1 cellular context compared by ENCODE assay signal in the genomic region with DNA sequence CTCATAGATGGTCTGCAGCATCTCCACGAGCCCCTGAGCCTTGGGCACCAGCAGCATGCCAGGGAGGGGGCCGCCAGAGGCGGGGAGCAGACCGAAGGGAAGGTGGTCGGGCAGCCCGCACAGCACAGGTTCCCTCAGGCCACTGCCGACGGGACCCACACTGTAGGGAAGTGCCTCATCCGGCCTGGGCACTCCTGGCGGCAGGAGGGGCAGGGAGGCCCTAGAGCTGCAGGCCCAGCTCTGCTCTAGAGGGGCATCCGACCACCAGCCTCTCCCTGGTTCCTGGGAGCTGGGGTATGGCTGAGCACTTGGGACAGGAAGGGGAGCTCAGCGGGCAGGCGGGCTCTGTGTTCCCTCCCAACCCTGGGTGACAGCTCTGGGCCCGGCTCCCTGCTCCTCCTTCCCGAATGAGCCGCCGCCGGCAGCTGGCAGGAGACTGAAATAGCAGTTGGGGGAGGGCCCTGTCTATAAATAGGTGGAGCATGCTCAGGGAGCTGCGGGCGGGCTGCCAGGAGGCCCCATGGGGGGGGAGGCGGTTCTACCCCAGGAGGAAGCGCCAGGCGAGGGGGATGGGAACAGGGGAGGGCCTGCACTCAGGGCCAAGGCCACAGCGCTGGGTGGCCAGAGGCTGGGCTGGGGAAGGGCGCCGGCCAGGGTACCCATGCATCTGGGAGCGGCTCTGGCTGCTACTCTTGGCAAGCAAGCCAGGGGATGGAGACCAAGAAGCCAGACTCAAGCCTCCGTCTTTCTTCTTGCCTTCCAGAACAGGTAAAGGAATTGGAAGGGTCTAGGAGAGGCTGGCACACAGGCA.
A peak's percentile ranks its signal among the peaks of the same experiment; 100 is the strongest.
TF ChIP-seq lines count a peak whose summit lies in the region.

No MANE protein-coding gene starts in this region.

TF ChIP-seq in HepG2, 621 proteins besides CTCF, POLR2A, EP300 and RAD21 (continued from another document):
- TF ChIP-seq ZNF850 (CRISPR knock-in tag; conservative IDR thresholded peaks at IDR 0.05) (0 out of 2 replicates have a peak, but pooled peaks have one; percentile 32), RXRA (CRISPR knock-in tag; IDR thresholded peaks at IDR 0.05) (peak; percentile 98), SMAD1 (CRISPR knock-in tag; IDR thresholded peaks at IDR 0.05; ENCODE audit: borderline replicate concordance, low read depth) (peak; percentile 88; the same call in 1 of the 2 replicates), SP140L (CRISPR knock-in tag; IDR thresholded peaks at IDR 0.05; ENCODE audit: borderline replicate concordance) (0 out of 2 replicates have a peak, but pooled peaks have one; percentile 55), ARNTL (CRISPR knock-in tag; IDR thresholded peaks at IDR 0.05) (peak; percentile 97), ZBTB1 (CRISPR knock-in tag; IDR thresholded peaks at IDR 0.05; ENCODE audit: borderline replicate concordance) (no peak), SSRP1 (CRISPR knock-in tag; IDR thresholded peaks at IDR 0.05) (no peak), WIZ (CRISPR knock-in tag; IDR thresholded peaks at IDR 0.05) (0 out of 2 replicates have a peak, but pooled peaks have one; percentile 57), ZNF589 (CRISPR knock-in tag; conservative IDR thresholded peaks at IDR 0.05) (peak; percentile 94), PPARG (CRISPR knock-in tag; conservative IDR thresholded peaks at IDR 0.05) (peak; percentile 85; the same call in 1 of the 2 replicates), ZNF12 (CRISPR knock-in tag; IDR thresholded peaks at IDR 0.05) (no peak; the same call in 1 of the 2 replicates), KDM4B (CRISPR knock-in tag; IDR thresholded peaks at IDR 0.05) (peak; percentile 91), ZNF746 (CRISPR knock-in tag; IDR thresholded peaks at IDR 0.05) (peak; percentile 100), RFXAP (CRISPR knock-in tag; IDR thresholded peaks at IDR 0.05; ENCODE audit: borderline replicate concordance) (peak; percentile 88; the same call in 1 of the 2 replicates), ZFP36L2 (CRISPR knock-in tag; IDR thresholded peaks at IDR 0.05) (peak; percentile 88; the same call in 1 of the 2 replicates), ELF4 (CRISPR knock-in tag; IDR thresholded peaks at IDR 0.05; ENCODE audit: borderline replicate concordance) (peak; percentile 84), ZNF713 (CRISPR knock-in tag; IDR thresholded peaks at IDR 0.05) (peak; percentile 90; the same call in 1 of the 2 replicates), NFIC (IDR thresholded peaks at IDR 0.05; ENCODE audit: low read length) (peak; percentile 90; the same call in 1 of the 2 replicates), MZF1 (CRISPR knock-in tag; IDR thresholded peaks at IDR 0.05; ENCODE audit: borderline replicate concordance) (no peak; the same call in 1 of the 2 replicates), HDAC6 (IDR thresholded peaks at IDR 0.05; ENCODE audit: low read depth, low read length) (no peak), MXI1 (IDR thresholded peaks at IDR 0.05; ENCODE audit: borderline replicate concordance, low read depth, low read length) (peak; percentile 92; the same call in 2 of the 3 replicates), ZNF547 (CRISPR knock-in tag; IDR thresholded peaks at IDR 0.05) (peak; percentile 76), HOXD1 (CRISPR knock-in tag; IDR thresholded peaks at IDR 0.05) (peak; percentile 23), ZNF841 (CRISPR knock-in tag; IDR thresholded peaks at IDR 0.05; ENCODE audit: borderline replicate concordance) (peak; percentile 71; the same call in 1 of the 2 replicates), PAX8 (CRISPR knock-in tag; IDR thresholded peaks at IDR 0.05; ENCODE audit: borderline replicate concordance) (0 out of 2 replicates have a peak, but pooled peaks have one; percentile 76), ZBTB21 (CRISPR knock-in tag; IDR thresholded peaks at IDR 0.05) (peak; percentile 65)
- TF ChIP-seq, protein P1, sequence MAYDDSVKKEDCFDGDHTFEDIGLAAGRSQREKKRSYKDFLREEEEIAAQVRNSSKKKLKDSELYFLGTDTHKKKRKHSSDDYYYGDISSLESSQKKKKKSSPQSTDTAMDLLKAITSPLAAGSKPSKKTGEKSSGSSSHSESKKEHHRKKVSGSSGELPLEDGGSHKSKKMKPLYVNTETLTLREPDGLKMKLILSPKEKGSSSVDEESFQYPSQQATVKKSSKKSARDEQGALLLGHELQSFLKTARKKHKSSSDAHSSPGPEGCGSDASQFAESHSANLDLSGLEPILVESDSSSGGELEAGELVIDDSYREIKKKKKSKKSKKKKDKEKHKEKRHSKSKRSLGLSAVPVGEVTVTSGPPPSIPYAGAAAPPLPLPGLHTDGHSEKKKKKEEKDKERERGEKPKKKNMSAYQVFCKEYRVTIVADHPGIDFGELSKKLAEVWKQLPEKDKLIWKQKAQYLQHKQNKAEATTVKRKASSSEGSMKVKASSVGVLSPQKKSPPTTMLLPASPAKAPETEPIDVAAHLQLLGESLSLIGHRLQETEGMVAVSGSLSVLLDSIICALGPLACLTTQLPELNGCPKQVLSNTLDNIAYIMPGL (CRISPR knock-in tag; IDR thresholded peaks at IDR 0.05; ENCODE audit: borderline replicate concordance in 1 of 2, low read depth in 1 of 2), result peak; percentile 82 to 87
- TF ChIP-seq, protein P2, sequence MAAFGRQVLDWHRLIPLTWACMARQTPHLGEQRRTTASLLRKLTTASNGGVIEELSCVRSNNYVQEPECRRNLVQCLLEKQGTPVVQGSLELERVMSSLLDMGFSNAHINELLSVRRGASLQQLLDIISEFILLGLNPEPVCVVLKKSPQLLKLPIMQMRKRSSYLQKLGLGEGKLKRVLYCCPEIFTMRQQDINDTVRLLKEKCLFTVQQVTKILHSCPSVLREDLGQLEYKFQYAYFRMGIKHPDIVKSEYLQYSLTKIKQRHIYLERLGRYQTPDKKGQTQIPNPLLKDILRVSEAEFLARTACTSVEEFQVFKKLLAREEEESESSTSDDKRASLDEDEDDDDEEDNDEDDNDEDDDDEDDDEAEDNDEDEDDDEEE (CRISPR knock-in tag; IDR thresholded peaks at IDR 0.05), result peak; percentile 95
- TF ChIP-seq, protein P3, sequence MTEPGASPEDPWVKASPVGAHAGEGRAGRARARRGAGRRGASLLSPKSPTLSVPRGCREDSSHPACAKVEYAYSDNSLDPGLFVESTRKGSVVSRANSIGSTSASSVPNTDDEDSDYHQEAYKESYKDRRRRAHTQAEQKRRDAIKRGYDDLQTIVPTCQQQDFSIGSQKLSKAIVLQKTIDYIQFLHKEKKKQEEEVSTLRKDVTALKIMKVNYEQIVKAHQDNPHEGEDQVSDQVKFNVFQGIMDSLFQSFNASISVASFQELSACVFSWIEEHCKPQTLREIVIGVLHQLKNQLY (CRISPR knock-in tag; IDR thresholded peaks at IDR 0.05), result peak; percentile 94
- TF ChIP-seq, protein P4, sequence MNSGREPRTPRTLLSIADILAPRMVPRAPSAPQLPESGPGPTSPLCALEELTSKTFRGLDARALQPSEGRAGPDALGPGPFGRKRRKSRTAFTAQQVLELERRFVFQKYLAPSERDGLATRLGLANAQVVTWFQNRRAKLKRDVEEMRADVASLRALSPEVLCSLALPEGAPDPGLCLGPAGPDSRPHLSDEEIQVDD (CRISPR knock-in tag; IDR thresholded peaks at IDR 0.05; ENCODE audit: borderline replicate concordance), result peak; percentile 74; the same call in 1 of the 2 replicates
- TF ChIP-seq, protein P5, sequence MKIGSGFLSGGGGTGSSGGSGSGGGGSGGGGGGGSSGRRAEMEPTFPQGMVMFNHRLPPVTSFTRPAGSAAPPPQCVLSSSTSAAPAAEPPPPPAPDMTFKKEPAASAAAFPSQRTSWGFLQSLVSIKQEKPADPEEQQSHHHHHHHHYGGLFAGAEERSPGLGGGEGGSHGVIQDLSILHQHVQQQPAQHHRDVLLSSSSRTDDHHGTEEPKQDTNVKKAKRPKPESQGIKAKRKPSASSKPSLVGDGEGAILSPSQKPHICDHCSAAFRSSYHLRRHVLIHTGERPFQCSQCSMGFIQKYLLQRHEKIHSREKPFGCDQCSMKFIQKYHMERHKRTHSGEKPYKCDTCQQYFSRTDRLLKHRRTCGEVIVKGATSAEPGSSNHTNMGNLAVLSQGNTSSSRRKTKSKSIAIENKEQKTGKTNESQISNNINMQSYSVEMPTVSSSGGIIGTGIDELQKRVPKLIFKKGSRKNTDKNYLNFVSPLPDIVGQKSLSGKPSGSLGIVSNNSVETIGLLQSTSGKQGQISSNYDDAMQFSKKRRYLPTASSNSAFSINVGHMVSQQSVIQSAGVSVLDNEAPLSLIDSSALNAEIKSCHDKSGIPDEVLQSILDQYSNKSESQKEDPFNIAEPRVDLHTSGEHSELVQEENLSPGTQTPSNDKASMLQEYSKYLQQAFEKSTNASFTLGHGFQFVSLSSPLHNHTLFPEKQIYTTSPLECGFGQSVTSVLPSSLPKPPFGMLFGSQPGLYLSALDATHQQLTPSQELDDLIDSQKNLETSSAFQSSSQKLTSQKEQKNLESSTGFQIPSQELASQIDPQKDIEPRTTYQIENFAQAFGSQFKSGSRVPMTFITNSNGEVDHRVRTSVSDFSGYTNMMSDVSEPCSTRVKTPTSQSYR (CRISPR knock-in tag; IDR thresholded peaks at IDR 0.05; ENCODE audit: borderline replicate concordance), result peak; percentile 99
